12 cellular contexts compared by ENCODE assay signal in the genomic region with DNA sequence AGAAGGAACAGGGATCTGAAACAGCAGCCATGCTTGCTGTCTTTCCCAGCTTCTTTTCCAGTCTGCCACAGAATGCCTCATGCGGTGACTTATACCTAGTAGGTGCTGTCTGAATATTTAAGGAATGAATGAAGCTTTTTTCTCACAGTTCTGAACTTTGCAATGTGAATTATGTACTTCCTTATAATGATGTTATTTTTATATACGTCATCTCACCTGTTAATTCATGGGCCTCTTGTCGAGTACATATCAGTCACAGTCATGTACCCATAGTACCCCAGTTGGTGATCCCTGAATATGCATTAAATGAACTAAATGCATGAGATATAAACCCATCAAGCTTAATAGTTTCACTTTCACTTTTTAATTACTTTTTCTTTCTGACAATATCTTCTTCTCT.
"Had no signal": no experiment of that assay in that cellular context is flagged by ENCODE, and none has a peak within 500 bp of the region (broad histone marks: within the 10 kb centered on the region; RNA-seq: fewer than 3 reads in every experiment).

No MANE protein-coding gene starts in this region.

- H3K27me3 ChIP-seq: brain microvascular endothelial cell had no signal

- H3K27ac ChIP-seq: brain microvascular endothelial cell had no signal

- DNase-seq: activated CD4-positive, alpha-beta T cell treated with anti-CD3 and anti-CD28 coated beads, Interleukin-2, amount 50 U/mL, for 1 hour; activated naive CD4-positive, alpha-beta T cell treated with anti-CD3 and anti-CD28 coated beads, Interleukin-2, amount 50 U/mL, for 16 hours; brain microvascular endothelial cell; endodermal cell; head of caudate nucleus; left colon; nephron progenitor cell; stimulated activated CD4-positive, alpha-beta T cell treated with anti-CD3 and anti-CD28 coated beads, Interleukin-12 subunit alpha, Interleukin-12 subunit beta, amount 100 ng/mL, for 4 hours; stimulated activated naive CD4-positive, alpha-beta T cell treated with Interleukin-2 at 50 U/mL for 16 hours had no signal

- H3K36me3 ChIP-seq: brain microvascular endothelial cell had no signal

- H3K27ac Mint-ChIP-seq: activated T-helper 2 cell treated with anti-CD3 and anti-CD28 coated beads, Interferon-gamma antibody, Interleukin-2, Interleukin-4, amounts not matched to agents 10 μg/mL and 5 μg/mL and 100 μg/mL, durations not matched to agents 14 hours and 24 hours and 36 hours; nephron progenitor cell; T-helper 1 cell treated with Interleukin-12 subunit alpha and Interleukin-12 subunit beta and Interleukin-4 antibody, amounts not matched to agents 30 μg/mL and 1 μg/mL, for 36 hours had no signal

- H3K4me1 Mint-ChIP-seq: nephron progenitor cell had no signal

- ATAC-seq: esophagus mucosa, left colon had no signal

- H3K9me3 Mint-ChIP-seq: activated T-helper 2 cell treated with anti-CD3 and anti-CD28 coated beads, Interferon-gamma antibody, Interleukin-2, Interleukin-4, amounts not matched to agents 10 μg/mL and 5 μg/mL and 100 μg/mL, durations not matched to agents 14 hours and 24 hours and 36 hours; endodermal cell; nephron progenitor cell; T-helper 1 cell treated with Interleukin-12 subunit alpha and Interleukin-12 subunit beta and Interleukin-4 antibody, amounts not matched to agents 30 μg/mL and 1 μg/mL, for 36 hours had no signal

- H3K4me3 Mint-ChIP-seq: endodermal cell; nephron progenitor cell; T-helper 1 cell treated with Interleukin-12 subunit alpha and Interleukin-12 subunit beta and Interleukin-4 antibody, amounts not matched to agents 30 μg/mL and 1 μg/mL, for 36 hours had no signal
